In genomic region chr20:26208296-26209091, GRCh38 we compare ENCODE assay signal across 8 cellular contexts.
A peak's percentile ranks its signal among the peaks of the same experiment; 100 is the strongest.
DNase-seq lines count a peak whose midpoint lies in the region; ATAC-seq and TF ChIP-seq lines count a peak whose summit lies in the region.

No MANE protein-coding gene starts in this region.

- POLR2A ChIA-PET in T-cell (lab: Charles Lee): no interaction called here

- H3K4me3 Mint-ChIP-seq in T-cell (peak overlapping the region; percentile 9 to 60 (median 35)), nephron (peak overlapping the region in 2 of 3 experiments; percentile 44 to 46)

- H3K36me3 Mint-ChIP-seq in T-cell: peaks cover 5% of the 10 kb centered on the region
- no peaks in the 10 kb centered on the region for H3K36me3 Mint-ChIP-seq in nephron (ENCODE audit: low read depth)

- peak; percentile 79 to 91 (median 81) for ATAC-seq in T-cell (replicated peaks in 1 of 4)
- ATAC-seq in GM21526 (IDR thresholded peaks at IDR 0.05; ENCODE audit: low FRiP score, unreplicated experiment): no peak

- TF ChIP-seq CTCF in brain microvascular endothelial cell (IDR thresholded peaks at IDR 0.05; ENCODE audit: low read depth, low read length, missing control alignments): no peak
- no peak for TF ChIP-seq CTCF in nephron (IDR thresholded peaks at IDR 0.05; ENCODE audit: unreplicated experiment in 3 of 3)
- TF ChIP-seq CTCF in vagina (IDR thresholded peaks at IDR 0.05): no peak

- no peak overlapping the region for H3K9ac ChIP-seq in BLaER1

- peaks cover 5 to 31% (median 12%) of the 10 kb centered on the region in 3 donors for H3K4me1 Mint-ChIP-seq in T-cell
- no peaks in the 10 kb centered on the region for H3K4me1 Mint-ChIP-seq in nephron

- no peak overlapping the region for H3K4me2 ChIP-seq in BLaER1

- intact Hi-C loops in vagina (cut with DNase I): no loop called here

- peaks cover 14 to 25% of the 10 kb centered on the region in 2 donors for H3K27me3 Mint-ChIP-seq in T-cell
- peaks cover 64% of the 10 kb centered on the region for H3K27me3 Mint-ChIP-seq in nephron (ENCODE audit: low read depth)

- in situ Hi-C loops in brain microvascular endothelial cell (cut with HindIII; ENCODE audit: low pct_ligation_motif_present, low sequenced_read_pairs): no loop called here

- DNase-seq in T-cell (peak in 33 of 34 experiments; percentile 18 to 68 (median 46)), brain microvascular endothelial cell (no peak), vagina (ENCODE audit: extremely low spot score in 2 of 2) (no peak), nucleus accumbens (lab: John Stamatoyannopoulos, UW) (no peak), caudate nucleus (lab: John Stamatoyannopoulos, UW) (no peak)

- no peaks in the 10 kb centered on the region for H4K20me1 ChIP-seq in BLaER1

- TF ChIP-seq POLR2A in vagina (IDR thresholded peaks at IDR 0.05): no peak

- H3K27ac ChIP-seq in BLaER1: no peak overlapping the region
- H3K27ac ChIP-seq in brain microvascular endothelial cell: no peak overlapping the region
- no peak overlapping the region for H3K27ac ChIP-seq in vagina
- no peak overlapping the region for H3K27ac ChIP-seq in caudate nucleus (ENCODE audit: low read depth, low read length)

- H3K4me3 ChIP-seq in BLaER1 (0 out of 2 replicates have a peak overlapping the region, but pooled peaks have one; percentile 31), brain microvascular endothelial cell (ENCODE audit: low read depth, low read length) (peak overlapping the region; percentile 46), vagina (peak overlapping the region; percentile 21)

- peaks cover 0 to 11% (median 0%) of the 10 kb centered on the region in 3 donors for H3K9me3 Mint-ChIP-seq in T-cell
- H3K9me3 Mint-ChIP-seq in nephron: peaks cover 3% of the 10 kb centered on the region

- H3K9me3 ChIP-seq in BLaER1 (peaks cover 19% of the 10 kb centered on the region), vagina (no peaks in the 10 kb centered on the region)

- no peak overlapping the region for H3K27ac Mint-ChIP-seq in T-cell
- H3K27ac Mint-ChIP-seq in nephron: no peak overlapping the region

- CTCF ChIA-PET in T-cell (lab: Charles Lee): no interaction called here

- H3K4me1 ChIP-seq in BLaER1 (no peaks in the 10 kb centered on the region), vagina (peaks cover 17% of the 10 kb centered on the region)

- H3K27me3 ChIP-seq in BLaER1 (no peaks in the 10 kb centered on the region), brain microvascular endothelial cell (replicated peaks) (peaks cover 26% of the 10 kb centered on the region), vagina (peaks cover 10% of the 10 kb centered on the region)

- H3K36me3 ChIP-seq in BLaER1 (no peaks in the 10 kb centered on the region), brain microvascular endothelial cell (replicated peaks) (no peaks in the 10 kb centered on the region), vagina (no peaks in the 10 kb centered on the region)

Comparison
In these comparisons a context has a peak if more than half of its experiments do, and no peak if none do; other contexts are left out.
1. DNase-seq: peak in T-cell (33 of 34); none in brain microvascular endothelial cell (single experiment), vagina (0 of 2), nucleus accumbens (0 of 56) and caudate nucleus (0 of 61).
2. Peak in every context shown above with its lines, with median percentiles within 50 percentile points of each other: H3K4me3 ChIP-seq.